In the genomic region with DNA sequence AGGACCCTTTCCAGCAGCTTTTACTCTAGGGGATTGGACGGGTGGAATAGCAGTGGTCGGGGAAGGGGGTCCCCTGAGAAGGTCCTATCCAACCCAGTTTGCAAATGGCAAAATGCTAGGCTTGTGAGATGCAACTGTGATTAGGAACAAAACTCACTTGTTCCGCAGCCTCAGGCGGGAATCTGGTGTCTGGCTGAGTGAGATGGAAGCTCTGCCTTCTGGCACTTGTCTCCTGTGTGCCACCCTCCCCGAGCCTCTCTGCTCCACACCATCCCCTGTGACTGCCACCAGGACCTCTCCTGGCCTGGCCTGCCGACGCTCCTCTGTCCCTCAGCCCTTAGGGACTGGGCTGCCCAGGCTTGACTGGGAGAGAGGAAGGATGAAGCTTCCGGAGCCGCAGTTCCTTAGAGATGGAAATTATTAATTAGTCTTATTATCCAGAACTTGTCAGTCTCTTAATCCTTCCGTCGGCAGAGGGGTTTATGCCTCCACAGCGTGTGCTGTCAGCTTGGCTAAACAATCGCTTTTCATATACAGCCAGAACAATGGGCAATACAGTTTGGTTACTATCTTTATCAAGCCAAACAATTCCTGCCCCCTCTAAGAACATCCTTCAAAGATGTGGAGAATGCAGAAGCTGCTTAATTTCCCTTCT, we compare ENCODE assay signal across 13 cellular contexts.
A peak's percentile ranks its signal among the peaks of the same experiment; 100 is the strongest.
DNase-seq lines count a peak whose midpoint lies in the region; TF ChIP-seq lines count a peak whose summit lies in the region.
"Had no signal": no experiment of that assay in that cellular context is flagged by ENCODE, and none has a peak within 500 bp of the region (broad histone marks: within the 10 kb centered on the region; RNA-seq: fewer than 3 reads in every experiment).

No MANE protein-coding gene starts in this region.

- H3K9me3 ChIP-seq in colonic mucosa = no peaks in the 10 kb centered on the region
- H3K9me3 ChIP-seq: ascending aorta had no signal

- intact Hi-C loops in colonic mucosa (cut with DNase I) = no loop called here

- H3K27me3 ChIP-seq in colonic mucosa = no peaks in the 10 kb centered on the region
- H3K27me3 ChIP-seq: ascending aorta had no signal

- H3K4me1 ChIP-seq in colonic mucosa = no peaks in the 10 kb centered on the region
- H3K4me1 ChIP-seq: ascending aorta had no signal

- H3K36me3 ChIP-seq in colonic mucosa = no peaks in the 10 kb centered on the region
- H3K36me3 ChIP-seq: ascending aorta had no signal

- H3K9ac ChIP-seq in colonic mucosa (ENCODE audit: low read depth in 2 of 2, low read length in 2 of 2) = peak overlapping the region; percentile 12 to 15

- H3K4me3 ChIP-seq in colonic mucosa = no peak overlapping the region
- H3K4me3 ChIP-seq: ascending aorta, skin epidermis had no signal

- H3K27ac ChIP-seq in colonic mucosa = peak overlapping the region; percentile 50
- H3K27ac ChIP-seq: ascending aorta had no signal

- peak; percentile 5 for DNase-seq in NCI-H748 (lab: John Stamatoyannopoulos, UW; ENCODE audit: unreplicated experiment)
- no peak for DNase-seq in NCI-H748 treated with DMSO at 0.1 percent for 48 hours (lab: John Stamatoyannopoulos, UW)
- no peak for DNase-seq in colonic mucosa
- DNase-seq in medulla oblongata (ENCODE audit: extremely low spot score) = peak; percentile 74
- peak; percentile 61 for DNase-seq in superior temporal gyrus (ENCODE audit: extremely low spot score)
- no peak for DNase-seq in activated naive CD4-positive, alpha-beta T cell treated with anti-CD3 and anti-CD28 coated beads, Interleukin-2, amount 50 U/mL, for 16 hours
- DNase-seq in T-helper 9 cell = no peak
- no peak for DNase-seq in GDM1 (lab: John Stamatoyannopoulos, UW)
- DNase-seq: ACHN, H7, nephron progenitor cell had no signal

- no peak for TF ChIP-seq CTCF in colonic mucosa (IDR thresholded peaks at IDR 0.05)

Comparison
In these comparisons a context has a peak if more than half of its experiments do, and no peak if none do; other contexts are left out.
1. DNase-seq: peak in NCI-H748 (single experiment), medulla oblongata (single experiment) and superior temporal gyrus (single experiment); none in NCI-H748 treated with DMSO at 0.1 percent for 48 hours (single experiment), colonic mucosa (single experiment), activated naive CD4-positive, alpha-beta T cell treated with anti-CD3 and anti-CD28 coated beads, Interleukin-2, amount 50 U/mL, for 16 hours (single experiment), T-helper 9 cell (single experiment) and GDM1 (single experiment).